Comparison of ENCODE assay signal across 11 cellular contexts in the genomic region with DNA sequence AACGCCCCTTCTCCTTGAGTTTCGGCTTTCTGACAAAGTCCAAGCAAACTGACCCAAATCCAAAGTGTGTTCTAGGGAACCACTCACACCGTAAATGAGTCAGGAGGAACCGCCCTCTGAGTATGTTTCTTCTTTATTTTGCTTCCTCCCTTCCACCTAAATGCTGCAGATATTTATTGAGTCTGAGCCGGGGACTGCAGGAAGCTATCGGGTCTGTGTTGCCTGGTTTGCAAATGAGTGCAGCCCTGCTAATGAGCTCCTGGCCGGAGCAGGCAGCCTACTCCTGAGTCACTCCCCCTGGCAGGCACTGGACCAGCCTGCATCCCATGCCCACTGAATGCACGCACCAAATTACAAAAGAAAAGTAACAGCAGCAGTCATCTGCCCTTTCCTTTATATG.
A peak's percentile ranks its signal among the peaks of the same experiment; 100 is the strongest.
DNase-seq lines count a peak whose midpoint lies in the region; ATAC-seq and TF ChIP-seq lines count a peak whose summit lies in the region.
"Had no signal": no experiment of that assay in that cellular context is flagged by ENCODE, and none has a peak within 500 bp of the region (broad histone marks: within the 10 kb centered on the region; RNA-seq: fewer than 3 reads in every experiment).

No MANE protein-coding gene starts in this region.

- H3K4me1 Mint-ChIP-seq in naive thymus-derived CD8-positive, alpha-beta T cell = peaks cover 0 to 23% (median 0%) of the 10 kb centered on the region in 4 donors
- H3K4me1 Mint-ChIP-seq in Caco-2 (ENCODE audit: low read depth, unreplicated experiment) = no peaks in the 10 kb centered on the region
- H3K4me1 Mint-ChIP-seq: CD4-positive, alpha-beta memory T cell had no signal

- intact Hi-C loops in heart left ventricle (cut with DNase I) (no loop called here), Caco-2 (cut with micrococcal nuclease; ENCODE audit: unreplicated experiment) (no loop called here)

- no peaks in the 10 kb centered on the region for H3K36me3 Mint-ChIP-seq in naive thymus-derived CD8-positive, alpha-beta T cell
- no peaks in the 10 kb centered on the region for H3K36me3 Mint-ChIP-seq in Caco-2 (ENCODE audit: insufficient read depth, unreplicated experiment)
- H3K36me3 Mint-ChIP-seq: CD4-positive, alpha-beta memory T cell had no signal

- H3K27me3 ChIP-seq in Peyer's patch (no peaks in the 10 kb centered on the region), heart left ventricle (no peaks in the 10 kb centered on the region), Caco-2 (replicated peaks; ENCODE audit: control insufficient read depth, insufficient read depth, low read length) (no peaks in the 10 kb centered on the region)
- H3K27me3 ChIP-seq: brain microvascular endothelial cell had no signal

- H3K4me1 ChIP-seq in Peyer's patch (peaks cover 0 to 12% (median 0%) of the 10 kb centered on the region in 4 donors), heart left ventricle (peaks cover 0 to 52% (median 10%) of the 10 kb centered on the region in 12 donors), Caco-2 (no peaks in the 10 kb centered on the region)

- DNase-seq in CD1c-positive myeloid dendritic cell (ENCODE audit: extremely low spot score) (peak; percentile 87), Peyer's patch (no peak), heart left ventricle (no peak), nucleus accumbens (lab: John Stamatoyannopoulos, UW) (peak in 40 of 56 donors; percentile 4 to 70 (median 23)), middle frontal gyrus (ENCODE audit: extremely low spot score, low spot score) (no peak), Caco-2 (no peak)
- DNase-seq in naive thymus-derived CD8-positive, alpha-beta T cell = no peak
- DNase-seq: brain microvascular endothelial cell; CD4-positive, alpha-beta memory T cell had no signal

- H3K27me3 Mint-ChIP-seq in naive thymus-derived CD8-positive, alpha-beta T cell = no peaks in the 10 kb centered on the region
- no peaks in the 10 kb centered on the region for H3K27me3 Mint-ChIP-seq in Caco-2 (ENCODE audit: insufficient read depth, unreplicated experiment)
- H3K27me3 Mint-ChIP-seq: CD4-positive, alpha-beta memory T cell had no signal

- H3K4me3 ChIP-seq in Peyer's patch (no peak overlapping the region), heart left ventricle (no peak overlapping the region), Caco-2 (ENCODE audit: low read depth, low read length) (no peak overlapping the region)

- no peak for TF ChIP-seq CTCF in Peyer's patch (IDR thresholded peaks at IDR 0.05)
- no peak for TF ChIP-seq CTCF in heart left ventricle (IDR thresholded peaks at IDR 0.05)
- no peak for TF ChIP-seq CTCF in Caco-2 (IDR thresholded peaks at IDR 0.05; ENCODE audit: insufficient read depth in 1 of 2, low read depth in 1 of 2, low read length in 1 of 2, severe bottlenecking in 1 of 2, unreplicated experiment in 1 of 2)

- H3K27ac ChIP-seq in Peyer's patch (peak overlapping the region in 3 of 4 donors; percentile 3 to 63 (median 44)), heart left ventricle (peak overlapping the region in 1 of 12 donors; percentile 86)
- H3K27ac ChIP-seq: brain microvascular endothelial cell, RWPE1 had no signal

- H3K36me3 ChIP-seq in Peyer's patch (no peaks in the 10 kb centered on the region), heart left ventricle (no peaks in the 10 kb centered on the region), Caco-2 (ENCODE audit: control insufficient read depth, insufficient read depth, low read length) (no peaks in the 10 kb centered on the region)
- H3K36me3 ChIP-seq: brain microvascular endothelial cell had no signal

- POLR2A ChIA-PET in naive thymus-derived CD8-positive, alpha-beta T cell (lab: Charles Lee) = interaction anchor here (1.0 kb wide), 1 partner anchor 14 kb away, joined by 4 read pairs; no protein-coding TSS in a partner anchor
- POLR2A ChIA-PET in Caco-2 (lab: Charles Lee) = no interaction called here

- no TSS peak for BruUV-seq in Caco-2 (replicated peaks; lab: Mats Ljungman, UMichigan)

- peak in 3 of 4 donors; percentile 32 to 43 (median 41) for ATAC-seq in heart left ventricle
- ATAC-seq in naive thymus-derived CD8-positive, alpha-beta T cell = no peak
- no peak for ATAC-seq in HG02759 (IDR thresholded peaks at IDR 0.05; ENCODE audit: unreplicated experiment)

- no peaks in the 10 kb centered on the region for H3K9me3 ChIP-seq in Peyer's patch
- no peaks in the 10 kb centered on the region for H3K9me3 ChIP-seq in heart left ventricle
- no peaks in the 10 kb centered on the region for H3K9me3 ChIP-seq in Caco-2

- no peak overlapping the region for H3K27ac Mint-ChIP-seq in naive thymus-derived CD8-positive, alpha-beta T cell
- no peak overlapping the region for H3K27ac Mint-ChIP-seq in Caco-2 (ENCODE audit: unreplicated experiment)

- CTCF ChIA-PET in Caco-2 (lab: Charles Lee) = no interaction called here

- no peak overlapping the region for H3K4me3 Mint-ChIP-seq in naive thymus-derived CD8-positive, alpha-beta T cell
- H3K4me3 Mint-ChIP-seq in Caco-2 (ENCODE audit: unreplicated experiment) = no peak overlapping the region
- H3K4me3 Mint-ChIP-seq: CD4-positive, alpha-beta memory T cell had no signal

- no peaks in the 10 kb centered on the region for H3K9me3 Mint-ChIP-seq in naive thymus-derived CD8-positive, alpha-beta T cell
- no peaks in the 10 kb centered on the region for H3K9me3 Mint-ChIP-seq in Caco-2 (ENCODE audit: unreplicated experiment)
- H3K9me3 Mint-ChIP-seq: CD4-positive, alpha-beta memory T cell had no signal

- WGBS in heart left ventricle, 4 donors = 78 to 89% (median 89%) methylated on average over 8 of the region's 8 CpGs

- no peak for TF ChIP-seq POLR2A in Peyer's patch (IDR thresholded peaks at IDR 0.05)
- TF ChIP-seq POLR2A in heart left ventricle (IDR thresholded peaks at IDR 0.05) = no peak

Comparison
In these comparisons a context has a peak if more than half of its experiments do, and no peak if none do; other contexts are left out.
1. DNase-seq: peak in CD1c-positive myeloid dendritic cell (single experiment) and nucleus accumbens (40 of 56); none in Peyer's patch (0 of 3), heart left ventricle (0 of 5), naive thymus-derived CD8-positive, alpha-beta T cell (0 of 10), middle frontal gyrus (single experiment) and Caco-2 (0 of 2).
2. ATAC-seq: peak in heart left ventricle (3 of 4); none in naive thymus-derived CD8-positive, alpha-beta T cell (0 of 2) and HG02759 (single experiment).